In the genomic region with DNA sequence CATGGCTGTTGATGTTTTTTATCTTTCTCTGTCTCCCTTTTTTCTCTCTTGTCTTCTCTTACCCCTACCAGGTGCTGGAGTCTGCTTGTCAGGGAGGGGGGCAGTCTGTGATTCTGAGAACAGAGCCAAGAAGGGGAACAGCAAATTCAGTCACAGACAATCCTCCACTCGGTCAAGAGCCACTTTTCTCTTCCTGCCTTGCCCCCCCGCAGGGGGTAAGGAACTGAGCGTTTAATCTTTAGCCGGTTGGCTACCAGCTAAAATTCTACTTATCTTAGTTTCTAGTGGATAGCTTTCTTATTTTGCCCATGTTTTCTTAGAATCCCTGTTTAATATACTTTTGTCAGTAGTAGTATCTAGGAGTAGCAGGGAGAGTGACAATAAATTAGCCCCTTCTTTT, we compare ENCODE assay signal across 12 cellular contexts. TPM values are rescaled to one million over a fixed set of nuclear protein-coding genes. Genes with fewer than 3 reads are reported as not detected.
A peak's percentile ranks its signal among the peaks of the same experiment; 100 is the strongest.
DNase-seq lines count a peak whose midpoint lies in the region; ATAC-seq and TF ChIP-seq lines count a peak whose summit lies in the region.
"Had no signal": no experiment of that assay in that cellular context is flagged by ENCODE, and none has a peak within 500 bp of the region (broad histone marks: within the 10 kb centered on the region; RNA-seq: fewer than 3 reads in every experiment).

No MANE protein-coding gene starts in this region.

- H3K27me3 Mint-ChIP-seq in MCF 10A (ENCODE audit: insufficient read depth, unreplicated experiment) (no peaks in the 10 kb centered on the region), memory B cell (no peaks in the 10 kb centered on the region)
- H3K27me3 Mint-ChIP-seq in activated naive CD8-positive, alpha-beta T cell treated with anti-CD3 and anti-CD28 coated beads for 36 hours, result no peaks in the 10 kb centered on the region

- H3K27ac ChIP-seq in breast epithelium, result peak overlapping the region in 1 of 2 donors; percentile 41
- H3K27ac ChIP-seq in tibial nerve, result peak overlapping the region in 3 of 4 donors; percentile 39 to 99 (median 96)

- H3K4me1 Mint-ChIP-seq in MCF 10A (ENCODE audit: insufficient read depth, unreplicated experiment), result peaks cover 13% of the 10 kb centered on the region
- H3K4me1 Mint-ChIP-seq in activated naive CD8-positive, alpha-beta T cell treated with anti-CD3 and anti-CD28 coated beads for 36 hours, result peaks cover 21% of the 10 kb centered on the region
- H3K4me1 Mint-ChIP-seq in memory B cell, result peaks cover 14% of the 10 kb centered on the region

- DNase-seq in MCF 10A (ENCODE audit: unreplicated experiment) (no peak), breast epithelium (ENCODE audit: low spot score in 2 of 2) (no peak), memory B cell (ENCODE audit: low spot score in 2 of 2) (no peak), tibial nerve (ENCODE audit: low spot score in 2 of 2) (no peak), DMS53 (lab: John Stamatoyannopoulos, UW) (no peak), head of caudate nucleus (no peak), NCI-H345 treated with DMSO at 0.1 percent for 48 hours (lab: John Stamatoyannopoulos, UW; ENCODE audit: unreplicated experiment) (no peak)
- DNase-seq in activated naive CD8-positive, alpha-beta T cell treated with anti-CD3 and anti-CD28 coated beads for 36 hours, result no peak
- DNase-seq: activated gamma-delta T cell, heart left ventricle, MG63 had no signal

- no peak for ATAC-seq in memory B cell (ENCODE audit: low read depth)
- ATAC-seq: heart left ventricle, sciatic nerve had no signal

- H3K36me3 ChIP-seq in breast epithelium (no peaks in the 10 kb centered on the region), tibial nerve (no peaks in the 10 kb centered on the region)
- H3K36me3 ChIP-seq: heart left ventricle had no signal

- 15 to 22% methylated on average over 4 of the region's 4 CpGs for WGBS in tibial nerve, 2 donors

- BruUV-seq in MCF 10A (replicated peaks; lab: Mats Ljungman, UMichigan), result no TSS peak

- H3K4me3 ChIP-seq in breast epithelium, result no peak overlapping the region
- H3K4me3 ChIP-seq in tibial nerve, result no peak overlapping the region

- TF ChIP-seq POLR2A in breast epithelium (IDR thresholded peaks at IDR 0.05) (no peak), tibial nerve (IDR thresholded peaks at IDR 0.05) (no peak)

- no peak for TF ChIP-seq CTCF in MCF 10A (IDR thresholded peaks at IDR 0.05; ENCODE audit: unreplicated experiment)
- no peak for TF ChIP-seq CTCF in breast epithelium (IDR thresholded peaks at IDR 0.05)
- no peak for TF ChIP-seq CTCF in tibial nerve (IDR thresholded peaks at IDR 0.05)

- H3K27me3 ChIP-seq in breast epithelium, result no peaks in the 10 kb centered on the region
- H3K27me3 ChIP-seq in tibial nerve, result no peaks in the 10 kb centered on the region
- H3K27me3 ChIP-seq: heart left ventricle, MG63 had no signal

- peak overlapping the region; percentile 77 for H3K27ac Mint-ChIP-seq in MCF 10A (ENCODE audit: low read depth, unreplicated experiment)
- H3K27ac Mint-ChIP-seq in activated naive CD8-positive, alpha-beta T cell treated with anti-CD3 and anti-CD28 coated beads for 36 hours, result no peak overlapping the region
- peak overlapping the region; percentile 36 for H3K27ac Mint-ChIP-seq in memory B cell

- CTCF ChIA-PET in MCF 10A (lab: Yijun Ruan, JAX), result interaction anchor here (0.8 to 1.4 kb wide), 2 partner anchors 39 to 191 kb away, joined by 3 to 5 read pairs; no protein-coding TSS in a partner anchor

- H3K4me1 ChIP-seq in breast epithelium (peaks cover 0 to 7% of the 10 kb centered on the region in 2 donors), tibial nerve (peaks cover 0 to 61% (median 12%) of the 10 kb centered on the region in 4 donors)

- H3K9me3 Mint-ChIP-seq in MCF 10A (ENCODE audit: unreplicated experiment), result no peaks in the 10 kb centered on the region
- no peaks in the 10 kb centered on the region for H3K9me3 Mint-ChIP-seq in activated naive CD8-positive, alpha-beta T cell treated with anti-CD3 and anti-CD28 coated beads for 36 hours
- no peaks in the 10 kb centered on the region for H3K9me3 Mint-ChIP-seq in memory B cell

- H3K9me3 ChIP-seq in breast epithelium (no peaks in the 10 kb centered on the region), tibial nerve (no peaks in the 10 kb centered on the region)
- H3K9me3 ChIP-seq: heart left ventricle, MG63 had no signal

- intact Hi-C loops in MCF 10A (cut with micrococcal nuclease), result loop anchor here (5.0 kb wide), 1 partner anchor 248 kb away; a partner anchor contains a TSS
- intact Hi-C loops in breast epithelium (cut with DNase I; ENCODE audit: low total_unique reads), result no loop called here
- intact Hi-C loops in head of caudate nucleus (cut with DNase I), result loop anchor here (10.0 kb wide), 1 partner anchor 195 kb away; no protein-coding TSS in a partner anchor

- H3K36me3 Mint-ChIP-seq in MCF 10A (ENCODE audit: insufficient read depth, unreplicated experiment) (no peaks in the 10 kb centered on the region), memory B cell (peaks cover 2% of the 10 kb centered on the region)
- H3K36me3 Mint-ChIP-seq in activated naive CD8-positive, alpha-beta T cell treated with anti-CD3 and anti-CD28 coated beads for 36 hours, result peaks cover 4% of the 10 kb centered on the region

- H3K4me3 Mint-ChIP-seq in MCF 10A (ENCODE audit: unreplicated experiment) (peak overlapping the region; percentile 66), memory B cell (peak overlapping the region; percentile 60)
- peak overlapping the region; percentile 15 for H3K4me3 Mint-ChIP-seq in activated naive CD8-positive, alpha-beta T cell treated with anti-CD3 and anti-CD28 coated beads for 36 hours

- POLR2A ChIA-PET in MCF 10A (lab: Yijun Ruan, JAX), result no interaction called here

- no peak for TF ChIP-seq EP300 in tibial nerve (IDR thresholded peaks at IDR 0.05)

RNA-seq across cellular contexts. Expression of a gene that starts 1.9 kb away (rescaled TPM):
- total RNA-seq in MCF 10A (2022), result 32.7 and 34.4 TPM in 2 replicates
- 10 to 100 TPM; 42.2 to 52.1 (median 51.5) TPM for total RNA-seq in breast epithelium
- 1 to 10 TPM; 7.1 to 8.1 TPM for total RNA-seq in activated naive CD8-positive, alpha-beta T cell treated with anti-CD3 and anti-CD28 coated beads for 36 hours
- 10 to 100 TPM; 53.4 to 76.6 (median 68.9) TPM for total RNA-seq in tibial nerve

RNA-seq across cellular contexts. Expression of a gene that starts 37.1 kb away (rescaled TPM):
- total RNA-seq in MCF 10A (2022) (0.64 and 1.6 TPM in 2 replicates), breast epithelium (100 to 1,000 TPM in 1 of 3 donors, 10 to 100 TPM in 2; 36.7 to 466 (median 42.0) TPM), tibial nerve (100 to 1,000 TPM; 153 to 895 (median 613) TPM)
- not detected for total RNA-seq in activated naive CD8-positive, alpha-beta T cell treated with anti-CD3 and anti-CD28 coated beads for 36 hours

Comparison
In these comparisons a context has a peak if more than half of its experiments do, and no peak if none do; other contexts are left out.
1. RNA of a gene that starts 37.1 kb away (total RNA-seq): 153 to 895 TPM in tibial nerve and 36.7 to 466 TPM in breast epithelium; 0.64 to 1.6 TPM in MCF 10A and not detected in activated naive CD8-positive, alpha-beta T cell treated with anti-CD3 and anti-CD28 coated beads for 36 hours; every median in the first group is over 10 times any median in the second.
2. H3K4me3 Mint-ChIP-seq: peak in every context shown above with its lines; median percentile 66 in MCF 10A; 60 in memory B cell; 15 in activated naive CD8-positive, alpha-beta T cell treated with anti-CD3 and anti-CD28 coated beads for 36 hours.